20 cellular contexts compared by ENCODE assay signal in genomic region chr6:14380421-14380820, GRCh38.
A peak's percentile ranks its signal among the peaks of the same experiment; 100 is the strongest.
DNase-seq lines count a peak whose midpoint lies in the region; ATAC-seq and TF ChIP-seq lines count a peak whose summit lies in the region.
"Had no signal": no experiment of that assay in that cellular context is flagged by ENCODE, and none has a peak within 500 bp of the region (broad histone marks: within the 10 kb centered on the region; RNA-seq: fewer than 3 reads in every experiment).

No MANE protein-coding gene starts in this region.

- no peak for TF ChIP-seq POLR2A in prostate gland (IDR thresholded peaks at IDR 0.05)

- H3K4me1 Mint-ChIP-seq in type B pancreatic cell (ENCODE audit: unreplicated experiment) = peaks cover 33% of the 10 kb centered on the region
- peaks cover 26% of the 10 kb centered on the region for H3K4me1 Mint-ChIP-seq in Caco-2 (ENCODE audit: low read depth, unreplicated experiment)
- H3K4me1 Mint-ChIP-seq: activated T-helper 17 cell treated with anti-CD3 and anti-CD28 coated beads, Interleukin-2, amount 50 U/mL, for 72 hours had no signal

- H3K36me3 ChIP-seq in prostate gland = no peaks in the 10 kb centered on the region
- no peaks in the 10 kb centered on the region for H3K36me3 ChIP-seq in Caco-2 (ENCODE audit: control insufficient read depth, insufficient read depth, low read length)
- H3K36me3 ChIP-seq: brain microvascular endothelial cell, thyroid gland had no signal

- H3K4me3 Mint-ChIP-seq in type B pancreatic cell (peak overlapping the region; percentile 63), Caco-2 (ENCODE audit: unreplicated experiment) (no peak overlapping the region)
- H3K4me3 Mint-ChIP-seq: activated naive CD8-positive, alpha-beta T cell treated with anti-CD3 and anti-CD28 coated beads for 36 hours; activated T-helper 17 cell treated with anti-CD3 and anti-CD28 coated beads, Interleukin-2, amount 50 U/mL, for 72 hours; HFFc6; stimulated activated naive B cell treated with anti-CD40 and anti-IgM and Interleukin-4, amounts not matched to agents 10 μg/mL and 1 μg/mL and 100 μg/mL, for 72 hours had no signal

- 66% methylated on average over 5 of the region's 5 CpGs for WGBS in right cardiac atrium
- 61% methylated on average over 5 of the region's 5 CpGs for WGBS in prostate gland

- intact Hi-C loops in left ventricle myocardium superior (cut with micrococcal nuclease) (no loop called here), right cardiac atrium (cut with DNase I) (no loop called here), prostate gland (cut with DNase I) (no loop called here), Caco-2 (cut with micrococcal nuclease; ENCODE audit: unreplicated experiment) (no loop called here)

- H3K27me3 Mint-ChIP-seq in type B pancreatic cell (peaks cover 2% of the 10 kb centered on the region), Caco-2 (ENCODE audit: insufficient read depth, unreplicated experiment) (no peaks in the 10 kb centered on the region)
- H3K27me3 Mint-ChIP-seq: stimulated activated naive B cell treated with anti-CD40 and anti-IgM and Interleukin-4, amounts not matched to agents 10 μg/mL and 1 μg/mL and 100 μg/mL, for 72 hours had no signal

- no TSS peak for BruUV-seq in Caco-2 (replicated peaks; lab: Mats Ljungman, UMichigan)

- POLR2A ChIA-PET in Caco-2 (lab: Charles Lee) = no interaction called here

- ATAC-seq in left ventricle myocardium superior = peak; percentile 75
- no peak for ATAC-seq in right cardiac atrium
- ATAC-seq: activated T-helper 17 cell treated with anti-CD3 and anti-CD28 coated beads, Interleukin-2, amount 50 U/mL, for 72 hours; sciatic nerve; stimulated activated naive B cell treated with anti-CD40 and anti-IgM and Interleukin-4, amounts not matched to agents 10 μg/mL and 1 μg/mL and 100 μg/mL, for 72 hours had no signal

- no peaks in the 10 kb centered on the region for H3K9me3 ChIP-seq in right cardiac atrium (ENCODE audit: control insufficient read depth, low read length)
- H3K9me3 ChIP-seq in prostate gland = no peaks in the 10 kb centered on the region
- peaks cover 7% of the 10 kb centered on the region; the same call in 1 of the 2 replicates for H3K9me3 ChIP-seq in Caco-2
- H3K9me3 ChIP-seq: thyroid gland had no signal

- CTCF ChIA-PET in Caco-2 (lab: Charles Lee) = no interaction called here

- H3K27ac ChIP-seq in right cardiac atrium (ENCODE audit: low read length) = no peak overlapping the region
- H3K27ac ChIP-seq in prostate gland = no peak overlapping the region
- H3K27ac ChIP-seq: brain microvascular endothelial cell, coronary artery, thyroid gland had no signal

- H3K9me3 Mint-ChIP-seq in type B pancreatic cell = peaks cover 2% of the 10 kb centered on the region
- H3K9me3 Mint-ChIP-seq in Caco-2 (ENCODE audit: unreplicated experiment) = peaks cover 22% of the 10 kb centered on the region
- H3K9me3 Mint-ChIP-seq: HFFc6; stimulated activated naive B cell treated with anti-CD40 and anti-IgM and Interleukin-4, amounts not matched to agents 10 μg/mL and 1 μg/mL and 100 μg/mL, for 72 hours had no signal

- H3K27ac Mint-ChIP-seq in type B pancreatic cell (no peak overlapping the region), Caco-2 (ENCODE audit: unreplicated experiment) (no peak overlapping the region)
- H3K27ac Mint-ChIP-seq: activated naive CD8-positive, alpha-beta T cell treated with anti-CD3 and anti-CD28 coated beads for 36 hours; activated T-helper 17 cell treated with anti-CD3 and anti-CD28 coated beads, Interleukin-2, amount 50 U/mL, for 72 hours; HFFc6; stimulated activated naive B cell treated with anti-CD40 and anti-IgM and Interleukin-4, amounts not matched to agents 10 μg/mL and 1 μg/mL and 100 μg/mL, for 72 hours had no signal

- H3K27me3 ChIP-seq in right cardiac atrium (ENCODE audit: control insufficient read depth, insufficient read depth) (no peaks in the 10 kb centered on the region), prostate gland (replicated peaks; ENCODE audit: insufficient read depth) (no peaks in the 10 kb centered on the region), Caco-2 (replicated peaks; ENCODE audit: control insufficient read depth, insufficient read depth, low read length) (no peaks in the 10 kb centered on the region)
- H3K27me3 ChIP-seq: brain microvascular endothelial cell, thyroid gland had no signal

- no peak for DNase-seq in left ventricle myocardium superior
- DNase-seq in right cardiac atrium = no peak
- peak; percentile 1 for DNase-seq in NCI-H345 treated with DMSO at 0.1 percent for 48 hours (lab: John Stamatoyannopoulos, UW; ENCODE audit: unreplicated experiment)
- DNase-seq in iPS DF 19.7 (ENCODE audit: low read depth, low spot score) = peak; percentile 38
- DNase-seq in type B pancreatic cell (ENCODE audit: extremely low spot score, unreplicated experiment) = no peak
- DNase-seq in DMS153 (lab: John Stamatoyannopoulos, UW) = no peak
- DNase-seq in prostate gland (ENCODE audit: low spot score) = no peak
- DNase-seq in Caco-2 = no peak
- DNase-seq: activated naive CD8-positive, alpha-beta T cell treated with anti-CD3 and anti-CD28 coated beads for 36 hours; brain microvascular endothelial cell; HFFc6; hypothalamus; KG1; NK-92 treated with Interleukin-12 subunit alpha and Interleukin-12 subunit beta, amount 100 ng/mL, for 24 hours; nucleus accumbens; stimulated activated naive B cell treated with anti-CD40 and anti-IgM and Interleukin-4, amounts not matched to agents 10 μg/mL and 1 μg/mL and 100 μg/mL, for 72 hours; thyroid gland had no signal

- peaks cover 4% of the 10 kb centered on the region for H3K4me1 ChIP-seq in right cardiac atrium (ENCODE audit: control insufficient read depth, insufficient read depth, low read length)
- peaks cover 6% of the 10 kb centered on the region for H3K4me1 ChIP-seq in prostate gland (replicated peaks)
- H3K4me1 ChIP-seq in Caco-2 = peaks cover 24% of the 10 kb centered on the region
- H3K4me1 ChIP-seq: thyroid gland had no signal

- no peaks in the 10 kb centered on the region for H3K36me3 Mint-ChIP-seq in type B pancreatic cell
- no peaks in the 10 kb centered on the region for H3K36me3 Mint-ChIP-seq in Caco-2 (ENCODE audit: insufficient read depth, unreplicated experiment)

- H3K4me3 ChIP-seq in right cardiac atrium (ENCODE audit: low read length) = no peak overlapping the region
- H3K4me3 ChIP-seq in prostate gland = no peak overlapping the region
- H3K4me3 ChIP-seq in Caco-2 (ENCODE audit: low read depth, low read length) = no peak overlapping the region
- H3K4me3 ChIP-seq: coronary artery, thyroid gland had no signal

- TF ChIP-seq CTCF in type B pancreatic cell (conservative IDR thresholded peaks at IDR 0.05) (no peak), prostate gland (IDR thresholded peaks at IDR 0.05) (no peak), Caco-2 (IDR thresholded peaks at IDR 0.05; ENCODE audit: insufficient read depth in 1 of 2, low read depth in 1 of 2, low read length in 1 of 2, severe bottlenecking in 1 of 2, unreplicated experiment in 1 of 2) (no peak)

Comparison
In these comparisons a context has a peak if more than half of its experiments do, and no peak if none do; other contexts are left out.
1. DNase-seq: peak in NCI-H345 treated with DMSO at 0.1 percent for 48 hours (single experiment) and iPS DF 19.7 (single experiment); none in left ventricle myocardium superior (single experiment), right cardiac atrium (0 of 3), type B pancreatic cell (single experiment), DMS153 (single experiment), prostate gland (single experiment) and Caco-2 (0 of 2).